Comparison of ENCODE assay signal across 11 cellular contexts in the genomic region with DNA sequence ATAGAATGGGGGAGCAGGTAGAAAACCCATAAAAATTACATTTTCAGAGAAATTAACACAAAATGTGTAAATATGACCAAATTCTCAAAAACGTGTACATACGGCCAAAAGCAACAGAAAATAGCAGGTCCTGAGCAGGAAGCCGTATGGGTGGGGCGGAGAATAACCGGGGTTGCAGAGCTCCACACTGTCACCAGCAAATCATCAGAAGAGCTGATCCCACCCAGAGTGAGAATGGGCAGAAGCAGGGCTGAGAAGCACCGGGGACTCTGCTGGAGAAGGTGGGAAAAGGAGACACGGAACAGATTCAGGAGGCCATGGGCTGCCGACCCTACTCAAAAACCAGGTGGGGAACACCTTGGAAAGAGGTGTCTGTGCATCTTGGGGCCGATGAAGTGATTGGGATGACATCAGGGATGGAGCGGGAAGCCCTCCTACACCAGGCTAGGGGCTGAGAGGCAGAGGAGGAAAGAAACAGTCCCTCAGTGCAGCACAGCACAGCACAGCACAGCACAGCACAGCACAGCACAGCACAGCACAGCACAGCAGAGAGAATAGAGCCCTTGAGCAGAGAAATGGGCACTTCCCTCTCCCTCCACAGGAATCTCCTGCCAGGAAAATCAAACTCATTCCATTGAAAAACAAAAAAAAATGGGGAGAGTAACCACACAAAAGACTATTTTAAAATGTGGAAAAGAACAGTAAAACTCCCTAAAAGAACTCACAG. TPM values are rescaled to one million over a fixed set of nuclear protein-coding genes. Genes with fewer than 3 reads are reported as not detected.
DNase-seq lines count a peak whose midpoint lies in the region; ATAC-seq, FAIRE-seq and TF ChIP-seq lines count a peak whose summit lies in the region.
"Had no signal": no experiment of that assay in that cellular context is flagged by ENCODE, and none has a peak within 500 bp of the region (broad histone marks: within the 10 kb centered on the region; RNA-seq: fewer than 3 reads in every experiment).

No MANE protein-coding gene starts in this region.

- H3K4me1 ChIP-seq in thyroid gland (peaks cover 12 to 27% of the 10 kb centered on the region in 2 donors), small intestine (ENCODE audit: control insufficient read depth in 2 of 2, insufficient read depth in 1 of 2, low read depth in 1 of 2, low read length in 1 of 2) (peaks cover 2 to 3% of the 10 kb centered on the region in 2 donors)

- H3K4me3 ChIP-seq in fibroblast of the aortic adventitia (ENCODE audit: low read depth, low read length) (peak overlapping the region; percentile 19), thyroid gland (replicated peaks in 1 of 3) (no peak overlapping the region), small intestine (ENCODE audit: low read depth in 1 of 2, low read length in 2 of 2) (no peak overlapping the region)

- H3K27me3 ChIP-seq in thyroid gland = no peaks in the 10 kb centered on the region
- no peaks in the 10 kb centered on the region for H3K27me3 ChIP-seq in small intestine (ENCODE audit: control insufficient read depth in 2 of 2, insufficient read depth in 2 of 2, low read length in 2 of 2)

- no peak for FAIRE-seq in small intestine (lab: Jason Lieb, UNC)
- FAIRE-seq: islet of Langerhans had no signal

- peak overlapping the region in 2 of 3 donors; percentile 21 to 46 for H3K27ac ChIP-seq in thyroid gland
- H3K27ac ChIP-seq in small intestine (ENCODE audit: low read depth in 1 of 2, low read length in 1 of 2) = no peak overlapping the region

- TF ChIP-seq POLR2A in thyroid gland (IDR thresholded peaks at IDR 0.05) = no peak

- H3K9me3 ChIP-seq in thyroid gland = no peaks in the 10 kb centered on the region
- no peaks in the 10 kb centered on the region for H3K9me3 ChIP-seq in small intestine (ENCODE audit: control insufficient read depth, low read depth)

- peak; percentile 36 for DNase-seq in fibroblast of the aortic adventitia (ENCODE audit: low read depth)
- DNase-seq in thyroid gland = no peak
- DNase-seq in activated naive CD4-positive, alpha-beta T cell treated with anti-CD3 and anti-CD28 coated beads, Interleukin-2, amount 50 U/mL, for 16 hours = no peak
- DNase-seq in small intestine = no peak
- DNase-seq in NCI-H510A (lab: John Stamatoyannopoulos, UW) = no peak
- no peak for DNase-seq in DMS153 (lab: John Stamatoyannopoulos, UW)

- intact Hi-C loops in thyroid gland (cut with DNase I) = no loop called here

- ATAC-seq in GM19395 (IDR thresholded peaks at IDR 0.05; ENCODE audit: unreplicated experiment) = peak; percentile 65
- peak; percentile 49 for ATAC-seq in HG03175 (IDR thresholded peaks at IDR 0.05; ENCODE audit: unreplicated experiment)

- TF ChIP-seq CTCF in fibroblast of the aortic adventitia (IDR thresholded peaks at IDR 0.05; ENCODE audit: insufficient read depth, low read length) (no peak), thyroid gland (IDR thresholded peaks at IDR 0.05) (no peak)

- WGBS in thyroid gland, 2 donors = 78 to 80% methylated on average over 10 of the region's 10 CpGs
- 72 to 92% (median 82%) methylated on average over 10 of the region's 10 CpGs for WGBS in small intestine, 3 donors

- H3K36me3 ChIP-seq in thyroid gland = no peaks in the 10 kb centered on the region
- no peaks in the 10 kb centered on the region for H3K36me3 ChIP-seq in small intestine (ENCODE audit: control insufficient read depth in 2 of 2, insufficient read depth in 2 of 2, low read length in 2 of 2)

RNA-seq across cellular contexts. Expression of gene STX7, which starts 22.3 kb away (rescaled TPM):
- 21.9 and 49.7 TPM in 2 replicates for total RNA-seq in fibroblast of the aortic adventitia (ENCODE audit: low replicate concordance)
- 10 to 100 TPM; 45.7 to 70.6 (median 53.2) TPM for total RNA-seq in thyroid gland
- 10 to 100 TPM; 24.7 to 35.4 (median 33.8) TPM for polyA plus RNA-seq in small intestine

RNA-seq across cellular contexts. Expression of gene TAAR9, which starts 47.4 kb away (rescaled TPM):
- 0.09 TPM in 1 of 2 replicates, not detected in the other for total RNA-seq in fibroblast of the aortic adventitia (ENCODE audit: low replicate concordance)
- not detected for total RNA-seq in thyroid gland
- not detected for polyA plus RNA-seq in small intestine
- total RNA-seq: M059J; T-helper 2 cell treated with Interferon-gamma antibody and Interleukin-4, amounts not matched to agents 100 ng/mL and 5 ng/mL, for 36 hours had no signal

Comparison
In these comparisons a context has a peak if more than half of its experiments do, and no peak if none do; other contexts are left out.
1. H3K27ac ChIP-seq: peak in thyroid gland (2 of 3); none in small intestine (0 of 2).